25 cellular contexts compared by ENCODE assay signal in genomic region chr5:1852324-1852947, GRCh38. TPM values are rescaled to one million over a fixed set of nuclear protein-coding genes. Genes with fewer than 3 reads are reported as not detected.
"Had no signal": no experiment of that assay in that cellular context is flagged by ENCODE, and none has a peak within 500 bp of the region (broad histone marks: within the 10 kb centered on the region; RNA-seq: fewer than 3 reads in every experiment).

No MANE protein-coding gene starts in this region.

- H3K27ac Mint-ChIP-seq: IgD-negative memory B cell had no signal

- H3K9ac ChIP-seq: KMS-11 had no signal

- H3K27me3 ChIP-seq: SJCRH30 had no signal

- H3K9me3 ChIP-seq: SJCRH30 had no signal

- H3K4me1 ChIP-seq: SJCRH30 had no signal

- H3K36me3 ChIP-seq: SJCRH30 had no signal

- H3K36me3 Mint-ChIP-seq: IgD-negative memory B cell had no signal

- H3K4me3 ChIP-seq: K562, SJCRH30 had no signal

- FAIRE-seq: HTR-8/SVneo, K562, RCC 7860 had no signal

- ATAC-seq: K562, SK-N-SH treated with all-trans-retinoic acid at 6 μM for 48 hours had no signal

- DNase-seq: Kasumi-1, MM.1S, NCI-H1092 treated with DMSO at 0.1 percent for 48 hours, NCI-H1436, NCI-H187, NCI-H2029, NCI-H2081 treated with DMSO at 0.1 percent for 48 hours, NCI-H2171, NCI-H226, NCI-H446, NCI-H510A, NCI-H524 treated with DMSO at 0.1 percent for 48 hours, NCI-H69, NCI-H774, RPMI8226, SHP77 treated with DMSO at 0.1 percent for 48 hours, SJCRH30 had no signal

- H3K27ac ChIP-seq: HL-60, KMS-11, SJCRH30 had no signal

- H3K4me3 Mint-ChIP-seq: IgD-negative memory B cell had no signal

- H3K4me2 ChIP-seq: KMS-11 had no signal

RNA-seq across cellular contexts. Expression of gene IRX4, which starts 30.3 kb away (rescaled TPM):
- total RNA-seq: K562, M059J, SJCRH30 had no signal
- polyA plus RNA-seq: IgD-negative memory B cell, K562 had no signal
